ENCODE assay signal across 9 cellular contexts in genomic region chr7:137606061-137606674, GRCh38.
DNase-seq lines count a peak whose midpoint lies in the region; ATAC-seq, FAIRE-seq and TF ChIP-seq lines count a peak whose summit lies in the region.
"Had no signal": no experiment of that assay in that cellular context is flagged by ENCODE, and none has a peak within 500 bp of the region (broad histone marks: within the 10 kb centered on the region; RNA-seq: fewer than 3 reads in every experiment).

No MANE protein-coding gene starts in this region.

- ATAC-seq in GM21786 (IDR thresholded peaks at IDR 0.05; ENCODE audit: unreplicated experiment) (no peak), GM18498 (IDR thresholded peaks at IDR 0.05; ENCODE audit: unreplicated experiment) (no peak), GM18909 (IDR thresholded peaks at IDR 0.05; ENCODE audit: poor library complexity, unreplicated experiment) (no peak)

- DNase-seq in D721Med (ENCODE audit: insufficient read length, low spot score), result no peak
- DNase-seq in Jurkat, Clone E6-1 (ENCODE audit: low read depth, low spot score), result peak; percentile 45
- DNase-seq in T1000 (lab: John Stamatoyannopoulos, UW), result no peak

- FAIRE-seq in D721Med (lab: Jason Lieb, UNC), result no peak
- FAIRE-seq in TTC549 (lab: Jason Lieb, UNC), result peak; percentile 90
- peak; percentile 100 for FAIRE-seq in islet of Langerhans (lab: Jason Lieb, UNC)
- FAIRE-seq: keratinocyte had no signal

- TF ChIP-seq CTCF in D721Med (IDR thresholded peaks at IDR 0.05; ENCODE audit: insufficient read depth, missing control alignments), result peak; percentile 51

- H3K4me3 ChIP-seq in Jurkat, Clone E6-1 (ENCODE audit: low read length), result no peak overlapping the region
